Comparison of ENCODE assay signal across 22 cellular contexts in genomic region chr22:28669388-28669787, GRCh38.
"Had no signal": no experiment of that assay in that cellular context is flagged by ENCODE, and none has a peak within 500 bp of the region (broad histone marks: within the 10 kb centered on the region; RNA-seq: fewer than 3 reads in every experiment).

No MANE protein-coding gene starts in this region.

- DNase-seq: MM.1S, NCI-H1092, NCI-H1105 treated with DMSO at 0.1 percent for 48 hours, NCI-H1417 treated with DMSO at 0.1 percent for 48 hours, NCI-H146, NCI-H1694 treated with DMSO at 0.1 percent for 48 hours, NCI-H1930, NCI-H2081 treated with DMSO at 0.1 percent for 48 hours, NCI-H2171, NCI-H226, NCI-H446, NCI-H510A, NCI-H524 treated with DMSO at 0.1 percent for 48 hours, NCI-H69, NCI-H774, Right ventricle myocardium superior, RPMI8226 had no signal

- H3K4me2 ChIP-seq: KMS-11 had no signal

- H3K9me3 ChIP-seq: SJSA1 had no signal

- H3K27me3 ChIP-seq: SJSA1 had no signal

- H3K27ac ChIP-seq: KMS-11, SJSA1 had no signal

- H3K36me3 ChIP-seq: SJSA1 had no signal

- H3K4me3 ChIP-seq: SJSA1, SK-N-MC had no signal

- H3K9ac ChIP-seq: KMS-11 had no signal

- FAIRE-seq: HTR-8/SVneo, RCC 7860 had no signal
